8 cellular contexts compared by ENCODE assay signal in genomic region chr4:87093443-87094123, GRCh38.
DNase-seq lines count a peak whose midpoint lies in the region; ATAC-seq and TF ChIP-seq lines count a peak whose summit lies in the region.

No MANE protein-coding gene starts in this region.

- POLR2A ChIA-PET in naive thymus-derived CD8-positive, alpha-beta T cell (lab: Charles Lee) = interaction anchor here (0.7 to 2.1 kb wide), 5 partner anchors 10 to 175 kb away, joined by 3 to 12 read pairs (median 5); partner anchors contain the start of gene AFF1

- no peaks in the 10 kb centered on the region for H3K27me3 ChIP-seq in vagina

- no peak for TF ChIP-seq POLR2A in vagina (IDR thresholded peaks at IDR 0.05)

- peak in 2 of 3 experiments; percentile 26 to 50 for TF ChIP-seq CTCF in vagina (IDR thresholded peaks at IDR 0.05)

- no peaks in the 10 kb centered on the region for H3K9me3 ChIP-seq in vagina

- H3K36me3 ChIP-seq in vagina = peaks cover 0 to 5% of the 10 kb centered on the region in 2 donors

- H3K4me3 ChIP-seq in vagina = no peak overlapping the region

- ATAC-seq in GM19035 (IDR thresholded peaks at IDR 0.05; ENCODE audit: unreplicated experiment) = peak; percentile 79
- peak; percentile 70 for ATAC-seq in HG03103 (IDR thresholded peaks at IDR 0.05; ENCODE audit: low read depth, unreplicated experiment)
- peak; percentile 86 to 92 for ATAC-seq in naive thymus-derived CD8-positive, alpha-beta T cell

- intact Hi-C loops in vagina (cut with DNase I) = loop anchor here (5.0 kb wide), 1 partner anchor 171 kb away; no protein-coding TSS in a partner anchor

- no peaks in the 10 kb centered on the region for H3K27me3 Mint-ChIP-seq in naive thymus-derived CD8-positive, alpha-beta T cell

- H3K4me1 ChIP-seq in vagina = peaks cover 37% of the 10 kb centered on the region

- peak overlapping the region; percentile 37 to 87 (median 68) for H3K27ac Mint-ChIP-seq in naive thymus-derived CD8-positive, alpha-beta T cell

- DNase-seq in COLO829 (ENCODE audit: low spot score) (peak; percentile 82), NCI-H2196 treated with DMSO at 0.1 percent for 48 hours (lab: John Stamatoyannopoulos, UW; ENCODE audit: unreplicated experiment) (peak; percentile 10), epithelial cell of prostate (ENCODE audit: low read depth, low spot score) (peak; percentile 94), vagina (ENCODE audit: extremely low spot score in 2 of 2) (no peak)
- DNase-seq in activated CD4-positive, alpha-beta T cell treated with anti-CD3 and anti-CD28 coated beads, Interleukin-2, amount 50 U/mL, for 48 hours = peak; percentile 29 to 39
- peak in 9 of 10 donors; percentile 9 to 65 (median 42) for DNase-seq in naive thymus-derived CD8-positive, alpha-beta T cell

- no peaks in the 10 kb centered on the region for H3K9me3 Mint-ChIP-seq in naive thymus-derived CD8-positive, alpha-beta T cell

- H3K27ac ChIP-seq in epithelial cell of prostate (peak overlapping the region; percentile 99), vagina (no peak overlapping the region)

- peaks cover 13 to 29% (median 18%) of the 10 kb centered on the region in 4 donors for H3K4me1 Mint-ChIP-seq in naive thymus-derived CD8-positive, alpha-beta T cell

- peaks cover 0 to 40% (median 5%) of the 10 kb centered on the region in 3 donors for H3K36me3 Mint-ChIP-seq in naive thymus-derived CD8-positive, alpha-beta T cell

- no peak overlapping the region for H3K4me3 Mint-ChIP-seq in naive thymus-derived CD8-positive, alpha-beta T cell

Comparison
In these comparisons a context has a peak if more than half of its experiments do, and no peak if none do; other contexts are left out.
1. DNase-seq: peak in COLO829 (single experiment), NCI-H2196 treated with DMSO at 0.1 percent for 48 hours (single experiment), activated CD4-positive, alpha-beta T cell treated with anti-CD3 and anti-CD28 coated beads, Interleukin-2, amount 50 U/mL, for 48 hours (2 of 2), epithelial cell of prostate (single experiment) and naive thymus-derived CD8-positive, alpha-beta T cell (9 of 10); none in vagina (0 of 2).
2. Peak in every context shown above with its lines, with median percentiles within 50 percentile points of each other: ATAC-seq.